Comparison of ENCODE assay signal across 21 cellular contexts in the genomic region with DNA sequence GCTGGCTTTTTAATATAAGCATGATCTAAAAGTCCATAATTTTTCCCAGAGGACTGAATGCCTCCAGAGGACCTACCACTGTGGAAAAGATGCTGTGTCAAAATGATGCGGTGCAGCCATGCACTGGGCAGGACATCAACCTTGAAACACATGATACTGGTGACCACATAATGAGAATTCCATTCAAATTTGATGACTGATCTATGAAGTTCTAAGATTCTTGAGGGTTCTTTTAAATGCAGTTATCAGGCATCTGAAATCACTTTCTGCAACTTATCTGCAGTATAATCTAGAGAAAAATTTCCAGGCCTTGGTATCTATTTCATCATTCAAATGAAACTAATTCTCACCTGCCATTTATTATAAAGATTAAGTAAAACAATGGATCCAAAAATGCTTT. TPM values are rescaled to one million over a fixed set of nuclear protein-coding genes. Genes with fewer than 3 reads are reported as not detected.
DNase-seq lines count a peak whose midpoint lies in the region; ATAC-seq and TF ChIP-seq lines count a peak whose summit lies in the region.
"Had no signal": no experiment of that assay in that cellular context is flagged by ENCODE, and none has a peak within 500 bp of the region (broad histone marks: within the 10 kb centered on the region; RNA-seq: fewer than 3 reads in every experiment).

No MANE protein-coding gene starts in this region.

- ATAC-seq in GM18511 (IDR thresholded peaks at IDR 0.05; ENCODE audit: unreplicated experiment) (peak; percentile 72), HG02884 (IDR thresholded peaks at IDR 0.05; ENCODE audit: unreplicated experiment) (peak; percentile 79)
- ATAC-seq: WTC11 had no signal

- peaks cover 5% of the 10 kb centered on the region for H3F3A ChIP-seq in SK-N-SH (replicated peaks; ENCODE audit: insufficient read depth)

- H4K20me1 ChIP-seq in SK-N-SH (ENCODE audit: insufficient read depth) = no peaks in the 10 kb centered on the region
- H4K20me1 ChIP-seq in osteoblast (ENCODE audit: insufficient read depth, low read length) = no peaks in the 10 kb centered on the region

- CTCF ChIA-PET in SK-N-SH (lab: Yijun Ruan, JAX) = no interaction called here

- H2AFZ ChIP-seq in SK-N-SH (ENCODE audit: low read depth) = no peak overlapping the region
- no peak overlapping the region for H2AFZ ChIP-seq in osteoblast (ENCODE audit: low read length)

- peak overlapping the region in 1 of 2 experiments; percentile 48; a peak in 1 of 4 replicates for H3K27ac ChIP-seq in SK-N-SH (ENCODE audit: low read depth in 2 of 2, low read length in 1 of 2)
- peak overlapping the region; percentile 4 for H3K27ac ChIP-seq in osteoblast (ENCODE audit: low read depth, low read length)
- H3K27ac ChIP-seq: cardiac muscle cell, right atrium auricular region, thyroid gland had no signal

- H3K9me3 ChIP-seq in SK-N-SH (no peaks in the 10 kb centered on the region), osteoblast (ENCODE audit: low read depth, low read length) (no peaks in the 10 kb centered on the region)
- H3K9me3 ChIP-seq: right atrium auricular region, thyroid gland had no signal

- no peaks in the 10 kb centered on the region for H3K36me3 ChIP-seq in SK-N-SH (replicated peaks in 1 of 2; ENCODE audit: control insufficient read depth in 1 of 2, insufficient read depth in 2 of 2, low read length in 1 of 2)
- H3K36me3 ChIP-seq in osteoblast (ENCODE audit: insufficient read depth, low read length) = no peaks in the 10 kb centered on the region
- H3K36me3 ChIP-seq: cardiac muscle cell, right atrium auricular region, thyroid gland had no signal

- no peak for TF ChIP-seq RAD21 in SK-N-SH (IDR thresholded peaks at IDR 0.05; ENCODE audit: low read length)

- no peaks in the 10 kb centered on the region; the same call in 1 of the 2 replicates for H3K9me2 ChIP-seq in SK-N-SH

- POLR2A ChIA-PET in SK-N-SH (lab: Yijun Ruan, JAX) = no interaction called here

- 50% methylated on average over 1 of the region's 1 CpG for WGBS in SK-N-SH (ENCODE audit: low lambda C conversion rate)

- no peak overlapping the region for H3K9ac ChIP-seq in SK-N-SH

- peaks cover 0 to 3% of the 10 kb centered on the region in 2 experiments; a peak in 1 of 4 replicates for H3K4me1 ChIP-seq in SK-N-SH (ENCODE audit: control insufficient read depth in 1 of 2, insufficient read depth in 2 of 2, low read depth in 1 of 2, low read length in 1 of 2)
- peaks cover 5% of the 10 kb centered on the region for H3K4me1 ChIP-seq in osteoblast (ENCODE audit: insufficient read depth, low read length)
- H3K4me1 ChIP-seq: right atrium auricular region, thyroid gland had no signal

- DNase-seq in SK-N-SH (no peak), osteoblast (ENCODE audit: insufficient read length, low spot score, missing footprints) (no peak), GF-D8 (lab: John Stamatoyannopoulos, UW) (no peak), NCI-H2171 (lab: John Stamatoyannopoulos, UW) (no peak), NCI-H2196 (lab: John Stamatoyannopoulos, UW; ENCODE audit: unreplicated experiment) (no peak)
- no peak for DNase-seq in stimulated activated CD4-positive, alpha-beta T cell treated with anti-CD3 and anti-CD28 coated beads, Interleukin-4, amount 100 ng/mL, for 4 hours
- DNase-seq: activated naive CD4-positive, alpha-beta T cell treated with anti-CD3 and anti-CD28 coated beads for 36 hours; effector CD4-positive, alpha-beta T cell; GDM1; KG1; NCI-H1436 treated with DMSO at 0.1 percent for 48 hours; nephron progenitor cell; stimulated activated CD4-positive, alpha-beta T cell treated with anti-CD3 and anti-CD28 coated beads, Interleukin-2, amount 100 ng/mL, for 24 hours; T-helper 1 cell; thyroid gland had no signal

- H3K4me3 ChIP-seq in SK-N-SH (ENCODE audit: low read depth in 2 of 2, low read length in 1 of 2) (no peak overlapping the region), osteoblast (ENCODE audit: insufficient read depth, low read length) (no peak overlapping the region)
- H3K4me3 ChIP-seq: cardiac muscle cell, lung, right atrium auricular region, thyroid gland had no signal

- TF ChIP-seq CTCF in SK-N-SH (IDR thresholded peaks at IDR 0.05) (no peak), osteoblast (IDR thresholded peaks at IDR 0.05; ENCODE audit: extremely low read depth, low read depth, low read length) (no peak)

- no peak overlapping the region for H3K4me2 ChIP-seq in SK-N-SH
- no peak overlapping the region for H3K4me2 ChIP-seq in osteoblast (ENCODE audit: insufficient read depth, low read length)

- TF ChIP-seq EP300 in SK-N-SH (IDR thresholded peaks at IDR 0.05; ENCODE audit: borderline replicate concordance in 1 of 2, low read depth in 1 of 2, low read length in 1 of 2) = peak; percentile 31 to 88; a peak in 3 of 4 replicates

- H3K27me3 ChIP-seq in SK-N-SH (ENCODE audit: insufficient read depth) (no peaks in the 10 kb centered on the region), osteoblast (ENCODE audit: insufficient read depth, low read length) (no peaks in the 10 kb centered on the region)
- H3K27me3 ChIP-seq: right atrium auricular region, thyroid gland had no signal

- no peaks in the 10 kb centered on the region for H3K79me2 ChIP-seq in SK-N-SH (ENCODE audit: insufficient read depth)
- H3K79me2 ChIP-seq in osteoblast (ENCODE audit: insufficient read depth, low read length) = no peaks in the 10 kb centered on the region

TF ChIP-seq in SK-N-SH, 30 proteins besides CTCF, POLR2A, EP300 and RAD21:
- peak; percentile 57; the same call in 1 of the 2 replicates for TF ChIP-seq POLR2AphosphoS5 (IDR thresholded peaks at IDR 0.05; ENCODE audit: low read depth, low read length)
- no peak for TF ChIP-seq ZBTB33 (IDR thresholded peaks at IDR 0.05; ENCODE audit: borderline replicate concordance, low read depth)
- TF ChIP-seq NFIC (IDR thresholded peaks at IDR 0.05; ENCODE audit: borderline replicate concordance) = peak; percentile 63; the same call in 1 of the 2 replicates
- no peak for TF ChIP-seq TAF1 (IDR thresholded peaks at IDR 0.05; ENCODE audit: borderline replicate concordance, low read depth, low read length)
- TF ChIP-seq ELF1 (IDR thresholded peaks at IDR 0.05) = no peak
- TF ChIP-seq, protein P1, sequence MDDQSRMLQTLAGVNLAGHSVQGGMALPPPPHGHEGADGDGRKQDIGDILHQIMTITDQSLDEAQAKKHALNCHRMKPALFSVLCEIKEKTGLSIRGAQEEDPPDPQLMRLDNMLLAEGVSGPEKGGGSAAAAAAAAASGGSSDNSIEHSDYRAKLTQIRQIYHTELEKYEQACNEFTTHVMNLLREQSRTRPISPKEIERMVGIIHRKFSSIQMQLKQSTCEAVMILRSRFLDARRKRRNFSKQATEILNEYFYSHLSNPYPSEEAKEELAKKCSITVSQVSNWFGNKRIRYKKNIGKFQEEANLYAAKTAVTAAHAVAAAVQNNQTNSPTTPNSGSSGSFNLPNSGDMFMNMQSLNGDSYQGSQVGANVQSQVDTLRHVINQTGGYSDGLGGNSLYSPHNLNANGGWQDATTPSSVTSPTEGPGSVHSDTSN (IDR thresholded peaks at IDR 0.05) = peak; percentile 71
- TF ChIP-seq FOXM1 (IDR thresholded peaks at IDR 0.05; ENCODE audit: low read depth) = peak; percentile 58; the same call in 1 of the 2 replicates
- peak; percentile 49; the same call in 1 of the 2 replicates for TF ChIP-seq FOSL2 (IDR thresholded peaks at IDR 0.05; ENCODE audit: borderline replicate concordance, low read depth)
- peak; percentile 75 for TF ChIP-seq JUND (IDR thresholded peaks at IDR 0.05)
- TF ChIP-seq GABPA (IDR thresholded peaks at IDR 0.05; ENCODE audit: low read depth) = no peak
- TF ChIP-seq, protein P2, sequence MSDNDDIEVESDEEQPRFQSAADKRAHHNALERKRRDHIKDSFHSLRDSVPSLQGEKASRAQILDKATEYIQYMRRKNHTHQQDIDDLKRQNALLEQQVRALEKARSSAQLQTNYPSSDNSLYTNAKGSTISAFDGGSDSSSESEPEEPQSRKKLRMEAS (IDR thresholded peaks at IDR 0.05; ENCODE audit: low read depth) = 0 out of 2 replicates have a peak, but pooled peaks have one; percentile 19
- TF ChIP-seq TCF12 (IDR thresholded peaks at IDR 0.05) = peak; percentile 93
- TF ChIP-seq NRF1 (IDR thresholded peaks at IDR 0.05; ENCODE audit: low read depth, low read length) = no peak
- TF ChIP-seq MEF2A (IDR thresholded peaks at IDR 0.05; ENCODE audit: borderline replicate concordance, low read depth) = no peak
- peak; percentile 91 for TF ChIP-seq TEAD4 (IDR thresholded peaks at IDR 0.05; ENCODE audit: borderline replicate concordance, insufficient read depth)
- TF ChIP-seq USF2 (IDR thresholded peaks at IDR 0.05; ENCODE audit: borderline replicate concordance, low read depth, low read length) = no peak

RNA-seq across cellular contexts. Expression of gene MARCKS, which starts 15.0 kb away (rescaled TPM):
- polyA plus RNA-seq in SK-N-SH (2012; rRNA removed) = 54.4 and 61.4 TPM in 2 replicates
- 60.1 and 82.6 TPM in 2 replicates for polyA plus RNA-seq in SK-N-SH (2012; cell fraction: cytosol; rRNA removed)
- 47.3 and 49.0 TPM in 2 replicates for polyA plus RNA-seq in SK-N-SH (2012; cell fraction: nucleus; rRNA removed)
- total RNA-seq in osteoblast = 535 and 570 TPM in 2 replicates
